ENCODE assay signal across 8 cellular contexts in the genomic region with DNA sequence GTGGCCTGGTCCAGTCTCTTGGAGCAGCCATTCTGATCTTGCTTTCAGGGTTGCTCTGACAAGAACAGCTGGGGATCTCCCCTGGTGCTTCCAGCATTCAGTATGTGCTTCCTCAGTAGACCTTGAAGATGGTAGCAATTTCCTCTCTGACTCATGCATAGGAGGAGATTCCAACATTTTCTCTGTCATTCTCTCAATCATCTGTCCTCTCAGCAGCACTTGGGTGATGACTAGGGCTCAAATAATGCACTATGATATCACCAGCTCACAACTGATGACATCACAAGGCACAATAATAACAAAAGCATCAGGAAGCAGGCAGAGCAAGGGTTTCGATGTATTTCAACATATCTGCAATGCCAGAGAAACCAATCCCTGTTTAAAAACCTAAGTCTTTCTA. TPM values are rescaled to one million over a fixed set of nuclear protein-coding genes. Genes with fewer than 3 reads are reported as not detected.
A peak's percentile ranks its signal among the peaks of the same experiment; 100 is the strongest.
DNase-seq lines count a peak whose midpoint lies in the region; FAIRE-seq and TF ChIP-seq lines count a peak whose summit lies in the region.

No MANE protein-coding gene starts in this region.

- no peaks in the 10 kb centered on the region for H3K4me1 ChIP-seq in kidney (ENCODE audit: control insufficient read depth in 1 of 2, insufficient read depth in 1 of 2, low read depth in 1 of 2, low read length in 2 of 2)

- intact Hi-C loops in kidney (cut with DNase I) = no loop called here

- no peak overlapping the region for H3K4me3 ChIP-seq in kidney (ENCODE audit: low read length in 2 of 2)

- no peaks in the 10 kb centered on the region for H3K9me3 ChIP-seq in kidney (ENCODE audit: control insufficient read depth in 1 of 2, low read length in 2 of 2)

- H3K36me3 ChIP-seq in kidney (ENCODE audit: control insufficient read depth in 1 of 2, insufficient read depth in 2 of 2, low read length in 2 of 2) = no peaks in the 10 kb centered on the region

- no peak for TF ChIP-seq CTCF in kidney (IDR thresholded peaks at IDR 0.05; ENCODE audit: borderline replicate concordance, extremely low read depth, insufficient read depth)

- DNase-seq in EH (ENCODE audit: low read depth) (peak; percentile 97), HCEC 1CT (peak; percentile 98), RPMI7951 (ENCODE audit: low read depth) (peak; percentile 80), kidney tubule cell (ENCODE audit: low spot score) (peak; percentile 100), D341Med (ENCODE audit: low spot score) (no peak), kidney (no peak), ecto neural progenitor cell (ENCODE audit: low spot score) (no peak), LoVo (ENCODE audit: low spot score) (no peak)

- no peak overlapping the region for H3K27ac ChIP-seq in kidney (ENCODE audit: low read depth in 2 of 2, low read length in 2 of 2)

- no peak overlapping the region for H3K9ac ChIP-seq in kidney (ENCODE audit: low read length in 2 of 2)

- FAIRE-seq in kidney (lab: Jason Lieb, UNC) = no peak

RNA-seq across cellular contexts. Expression of gene NFKBIZ, which starts 52.7 kb away (rescaled TPM):
- 9.5 and 12.1 TPM in 2 replicates for total RNA-seq in RPMI7951 (2014; rRNA removed; shearing (Covaris generic))
- total RNA-seq in kidney = 196 TPM
- polyA plus RNA-seq in kidney (ENCODE audit: insufficient read depth, low read depth, low replicate concordance) = 6.7 TPM

Comparison
In these comparisons a context has a peak if more than half of its experiments do, and no peak if none do; other contexts are left out.
1. DNase-seq: peak in EH (single experiment), HCEC 1CT (single experiment), RPMI7951 (single experiment) and kidney tubule cell (single experiment); none in D341Med (single experiment), kidney (single experiment), ecto neural progenitor cell (single experiment) and LoVo (single experiment).
2. RNA of gene NFKBIZ, which starts 52.7 kb away (total RNA-seq): 196 TPM in kidney (single experiment); 9.5 to 12.1 TPM in RPMI7951; every median in the first group is over 10 times any median in the second.